In genomic region chr22:37566903-37567798, GRCh38 we compare ENCODE assay signal across 8 cellular contexts. TPM values are rescaled to one million over a fixed set of nuclear protein-coding genes. Genes with fewer than 3 reads are reported as not detected.
DNase-seq lines count a peak whose midpoint lies in the region; ATAC-seq and TF ChIP-seq lines count a peak whose summit lies in the region.

No MANE protein-coding gene starts in this region.

- H3K9me3 ChIP-seq in OCI-LY7 (ENCODE audit: low read length): no peaks in the 10 kb centered on the region
- H3K9me3 ChIP-seq in naive thymus-derived CD4-positive, alpha-beta T cell (ENCODE audit: control insufficient read depth in 2 of 3, low read length in 3 of 3): no peaks in the 10 kb centered on the region

- ATAC-seq in HG02885 (IDR thresholded peaks at IDR 0.05; ENCODE audit: poor library complexity, unreplicated experiment): peak; percentile 66
- peak; percentile 94 for ATAC-seq in naive thymus-derived CD4-positive, alpha-beta T cell
- peak; percentile 91 to 92 for ATAC-seq in stimulated activated naive B cell treated with anti-CD40 and anti-IgM and Interleukin-4, amounts not matched to agents 10 μg/mL and 1 μg/mL and 100 μg/mL, for 72 hours (replicated peaks)
- no peak for ATAC-seq in GM21619 (IDR thresholded peaks at IDR 0.05; ENCODE audit: unreplicated experiment)

- no peak overlapping the region for H3K27ac ChIP-seq in OCI-LY7 (ENCODE audit: low read depth, low read length, poor library complexity, severe bottlenecking)
- H3K27ac ChIP-seq in naive thymus-derived CD4-positive, alpha-beta T cell (ENCODE audit: low read depth, low read length): no peak overlapping the region

- intact Hi-C loops in OCI-LY7 (cut with micrococcal nuclease; ENCODE audit: unreplicated experiment): loop anchor here (1.0 to 2.0 kb wide), 3 partner anchors 29 to 250 kb away; no protein-coding TSS in a partner anchor
- intact Hi-C loops in naive thymus-derived CD4-positive, alpha-beta T cell (cut with micrococcal nuclease): loop anchor here (1.0 to 10.0 kb wide), 10 partner anchors 22 to 300 kb away; partner anchors contain the start of gene MFNG (in 1 of the 2)

- 0 out of 2 replicates have a peak overlapping the region, but pooled peaks have one; percentile 5 for H3K4me2 ChIP-seq in OCI-LY7 (ENCODE audit: low read length)

- H3K9me2 ChIP-seq in OCI-LY7 (ENCODE audit: insufficient read depth, low read length): no peaks in the 10 kb centered on the region

- H3K27ac Mint-ChIP-seq in naive thymus-derived CD4-positive, alpha-beta T cell: peak overlapping the region in 3 of 9 donors; percentile 26 to 70 (median 62)
- H3K27ac Mint-ChIP-seq in stimulated activated naive B cell treated with anti-CD40 and anti-IgM and Interleukin-4, amounts not matched to agents 10 μg/mL and 1 μg/mL and 100 μg/mL, for 72 hours: peak overlapping the region; percentile 51

- H3K36me3 Mint-ChIP-seq in naive thymus-derived CD4-positive, alpha-beta T cell: no peaks in the 10 kb centered on the region
- no peaks in the 10 kb centered on the region for H3K36me3 Mint-ChIP-seq in stimulated activated naive B cell treated with anti-CD40 and anti-IgM and Interleukin-4, amounts not matched to agents 10 μg/mL and 1 μg/mL and 100 μg/mL, for 72 hours

- no peak overlapping the region for H3K4me3 ChIP-seq in OCI-LY7 (ENCODE audit: low read depth, low read length, poor library complexity, severe bottlenecking)
- H3K4me3 ChIP-seq in epithelial cell of proximal tubule (ENCODE audit: low read depth, low read length): no peak overlapping the region
- peak overlapping the region; percentile 28 for H3K4me3 ChIP-seq in naive thymus-derived CD4-positive, alpha-beta T cell (ENCODE audit: low read length)

- TF ChIP-seq CTCF in GM10266 (IDR thresholded peaks at IDR 0.05; ENCODE audit: control insufficient read depth, insufficient read depth, low read depth, missing control alignments): peak; percentile 97
- TF ChIP-seq CTCF in OCI-LY7 (conservative IDR thresholded peaks at IDR 0.05; ENCODE audit: low read length): peak; percentile 96
- peak; percentile 93 for TF ChIP-seq CTCF in epithelial cell of proximal tubule (conservative IDR thresholded peaks at IDR 0.05; ENCODE audit: low read depth, low read length)

- no peak overlapping the region for H2AFZ ChIP-seq in OCI-LY7 (ENCODE audit: low read length)

- no peaks in the 10 kb centered on the region for H4K20me1 ChIP-seq in OCI-LY7 (ENCODE audit: insufficient read depth, low read length)

- peaks cover 16 to 35% (median 25%) of the 10 kb centered on the region in 7 donors for H3K4me1 Mint-ChIP-seq in naive thymus-derived CD4-positive, alpha-beta T cell
- H3K4me1 Mint-ChIP-seq in stimulated activated naive B cell treated with anti-CD40 and anti-IgM and Interleukin-4, amounts not matched to agents 10 μg/mL and 1 μg/mL and 100 μg/mL, for 72 hours: peaks cover 21 to 24% of the 10 kb centered on the region in 2 donors

- CTCF ChIA-PET in OCI-LY7 (lab: Charles Lee; ENCODE audit: unreplicated experiment): interaction anchor here (0.7 to 3.2 kb wide), 5 partner anchors 15 to 43 kb away, joined by 3 to 21 read pairs (median 4); no protein-coding TSS in a partner anchor
- CTCF ChIA-PET in naive thymus-derived CD4-positive, alpha-beta T cell (lab: Charles Lee): interaction anchor here (0.6 to 8.7 kb wide), 32 partner anchors 8 to 791 kb away, joined by 3 to 147 read pairs (median 5); partner anchors contain the start of genes GGA1, IFT27, LGALS2 and MFNG

- no peaks in the 10 kb centered on the region for H3K79me2 ChIP-seq in OCI-LY7 (ENCODE audit: insufficient read depth, low read depth, low read length)

- no TSS peak for BruUV-seq in OCI-LY7 (replicated peaks; lab: Mats Ljungman, UMichigan)

- POLR2A ChIA-PET in OCI-LY7 (lab: Charles Lee): interaction anchor here (1.1 to 1.6 kb wide), 3 partner anchors 25 to 28 kb away, joined by 3 to 5 read pairs (median 3); no protein-coding TSS in a partner anchor
- POLR2A ChIA-PET in naive thymus-derived CD4-positive, alpha-beta T cell (lab: Charles Lee): interaction anchor here (0.6 to 3.1 kb wide), 10 partner anchors 15 to 682 kb away, joined by 3 to 26 read pairs (median 4); partner anchors contain the start of gene GGA1

- peak; percentile 90 for DNase-seq in GM10266 (ENCODE audit: extremely low spot score)
- DNase-seq in OCI-LY7 (ENCODE audit: low spot score): peak; percentile 85
- DNase-seq in activated T-cell treated with anti-CD3 and anti-CD28 coated beads for 24 hours (ENCODE audit: low read depth): peak; percentile 84
- no peak for DNase-seq in epithelial cell of proximal tubule (ENCODE audit: low read depth)
- peak; percentile 70 to 93 (median 82) for DNase-seq in naive thymus-derived CD4-positive, alpha-beta T cell
- DNase-seq in stimulated activated naive B cell treated with anti-CD40 and anti-IgM and Interleukin-4, amounts not matched to agents 10 μg/mL and 1 μg/mL and 100 μg/mL, for 72 hours: peak; percentile 78

- H3K4me1 ChIP-seq in OCI-LY7 (ENCODE audit: insufficient read depth, low read length, poor library complexity, severe bottlenecking): peaks cover 4% of the 10 kb centered on the region
- peaks cover 20 to 22% of the 10 kb centered on the region in 2 donors for H3K4me1 ChIP-seq in naive thymus-derived CD4-positive, alpha-beta T cell (ENCODE audit: control insufficient read depth in 2 of 2, insufficient read depth in 2 of 2, low read length in 2 of 2)

- H3K27me3 Mint-ChIP-seq in naive thymus-derived CD4-positive, alpha-beta T cell: peaks cover 5 to 44% (median 12%) of the 10 kb centered on the region in 5 donors
- peaks cover 19 to 43% of the 10 kb centered on the region in 2 donors for H3K27me3 Mint-ChIP-seq in stimulated activated naive B cell treated with anti-CD40 and anti-IgM and Interleukin-4, amounts not matched to agents 10 μg/mL and 1 μg/mL and 100 μg/mL, for 72 hours

- peaks cover 0 to 2% (median 0%) of the 10 kb centered on the region in 11 donors for H3K9me3 Mint-ChIP-seq in naive thymus-derived CD4-positive, alpha-beta T cell
- no peaks in the 10 kb centered on the region for H3K9me3 Mint-ChIP-seq in stimulated activated naive B cell treated with anti-CD40 and anti-IgM and Interleukin-4, amounts not matched to agents 10 μg/mL and 1 μg/mL and 100 μg/mL, for 72 hours

- no peaks in the 10 kb centered on the region for H3K36me3 ChIP-seq in OCI-LY7 (ENCODE audit: insufficient read depth, low read length)
- H3K36me3 ChIP-seq in naive thymus-derived CD4-positive, alpha-beta T cell (ENCODE audit: control insufficient read depth in 2 of 3, insufficient read depth in 3 of 3, low read length in 3 of 3): no peaks in the 10 kb centered on the region

- peaks cover under 1 to 4% of the 10 kb centered on the region in 2 donors for H3K27me3 ChIP-seq in naive thymus-derived CD4-positive, alpha-beta T cell (ENCODE audit: control insufficient read depth in 2 of 2, insufficient read depth in 2 of 2, low read length in 2 of 2)

- H3K4me3 Mint-ChIP-seq in naive thymus-derived CD4-positive, alpha-beta T cell: peak overlapping the region; percentile 61 to 85 (median 72)
- peak overlapping the region; percentile 10 to 19 for H3K4me3 Mint-ChIP-seq in stimulated activated naive B cell treated with anti-CD40 and anti-IgM and Interleukin-4, amounts not matched to agents 10 μg/mL and 1 μg/mL and 100 μg/mL, for 72 hours

RNA-seq across cellular contexts. Expression of gene CDC42EP1, which starts 6.9 kb away (rescaled TPM):
- not detected in 2 replicates for total RNA-seq in OCI-LY7 (2014; rRNA removed; shearing (Covaris generic))
- not detected in 2 replicates for total RNA-seq in OCI-LY7 (2022)
- total RNA-seq in epithelial cell of proximal tubule: 102 and 110 TPM in 2 replicates
- 1 to 10 TPM in 1 of 5 experiments, under 1 TPM in 3, not detected in 1; 0.27 to 1.6 (median 0.62) TPM for total RNA-seq in naive thymus-derived CD4-positive, alpha-beta T cell
- not detected for polyA plus RNA-seq in naive thymus-derived CD4-positive, alpha-beta T cell

RNA-seq across cellular contexts. Expression of gene LGALS2, which starts 12.7 kb away (rescaled TPM):
- 0.44 TPM in 1 of 2 replicates, not detected in the other for total RNA-seq in OCI-LY7 (2014; rRNA removed; shearing (Covaris generic))
- total RNA-seq in OCI-LY7 (2022): 0.82 and 0.92 TPM in 2 replicates
- not detected in 2 replicates for total RNA-seq in epithelial cell of proximal tubule
- 100 to 1,000 TPM in 1 of 5 experiments, 1 to 10 TPM in 1, not detected in 3; 6.4 to 123 TPM for total RNA-seq in naive thymus-derived CD4-positive, alpha-beta T cell
- under 1 TPM in 1 of 2 donors, not detected in 1; 0.71 TPM for polyA plus RNA-seq in naive thymus-derived CD4-positive, alpha-beta T cell

RNA-seq across cellular contexts. Expression of gene GGA1, which starts 41.5 kb away (rescaled TPM):
- total RNA-seq in OCI-LY7 (2014; rRNA removed; shearing (Covaris generic)): 119 and 127 TPM in 2 replicates
- total RNA-seq in OCI-LY7 (2022) (167 and 172 TPM in 2 replicates), epithelial cell of proximal tubule (43.8 and 49.6 TPM in 2 replicates)
- 100 to 1,000 TPM in 3 of 5 experiments, 10 to 100 TPM in 2; 64.2 to 124 (median 102) TPM for total RNA-seq in naive thymus-derived CD4-positive, alpha-beta T cell
- 10 to 100 TPM; 20.8 to 22.3 TPM for polyA plus RNA-seq in naive thymus-derived CD4-positive, alpha-beta T cell

RNA-seq across cellular contexts. Expression of gene CARD10, which starts 47.9 kb away (rescaled TPM):
- 3.3 and 4.0 TPM in 2 replicates for total RNA-seq in OCI-LY7 (2014; rRNA removed; shearing (Covaris generic))
- total RNA-seq in OCI-LY7 (2022): 2.8 and 3.1 TPM in 2 replicates
- total RNA-seq in epithelial cell of proximal tubule: 60.0 and 63.8 TPM in 2 replicates
- 1 to 10 TPM in 1 of 5 experiments, under 1 TPM in 3, not detected in 1; 0.13 to 1.0 (median 0.57) TPM for total RNA-seq in naive thymus-derived CD4-positive, alpha-beta T cell
- under 1 TPM in 1 of 2 donors, not detected in 1; 0.69 TPM for polyA plus RNA-seq in naive thymus-derived CD4-positive, alpha-beta T cell

Comparison
In these comparisons a context has a peak if more than half of its experiments do, and no peak if none do; other contexts are left out.
1. RNA of gene CDC42EP1, which starts 6.9 kb away (total RNA-seq): 102 to 110 TPM in epithelial cell of proximal tubule; 0.27 to 1.6 TPM in naive thymus-derived CD4-positive, alpha-beta T cell and not detected in OCI-LY7; every median in the first group is over 10 times any median in the second.
2. Peak in every context shown above with its lines, with median percentiles within 50 percentile points of each other: CTCF ChIP-seq.